31 cellular contexts compared by ENCODE assay signal in the genomic region with DNA sequence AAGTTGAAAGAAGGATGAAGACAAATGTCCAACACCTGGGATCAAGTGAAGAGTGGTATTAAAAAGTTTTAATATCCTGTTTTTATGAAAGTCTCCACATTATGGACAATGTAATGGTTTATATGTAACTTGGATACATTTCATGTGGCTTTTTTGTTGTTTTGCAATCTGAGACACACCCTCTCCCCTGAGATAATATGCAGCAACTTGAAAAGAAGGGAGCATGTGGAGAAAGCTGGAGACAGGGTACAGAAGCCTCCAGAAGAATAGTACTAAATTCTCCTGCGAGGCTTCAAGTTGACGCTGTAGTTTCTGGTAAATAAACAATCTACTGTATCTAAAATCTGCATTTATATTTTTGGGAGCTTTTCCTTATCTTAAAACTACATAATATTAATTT. TPM values are rescaled to one million over a fixed set of nuclear protein-coding genes. Genes with fewer than 3 reads are reported as not detected.
DNase-seq lines count a peak whose midpoint lies in the region; ATAC-seq and TF ChIP-seq lines count a peak whose summit lies in the region.
"Had no signal": no experiment of that assay in that cellular context is flagged by ENCODE, and none has a peak within 500 bp of the region (broad histone marks: within the 10 kb centered on the region; RNA-seq: fewer than 3 reads in every experiment).

No MANE protein-coding gene starts in this region.

- H3K4me3 ChIP-seq in ACC112 (ENCODE audit: low read depth, low read length) (no peak overlapping the region), GM23338 (no peak overlapping the region), fibroblast of mammary gland (ENCODE audit: control insufficient read depth, low read depth, low read length) (no peak overlapping the region)
- H3K4me3 ChIP-seq: left lung, psoas muscle had no signal

- H3K79me2 ChIP-seq in ACC112 (ENCODE audit: control insufficient read depth, insufficient read depth, low read length, unreplicated experiment): no peaks in the 10 kb centered on the region
- peaks cover 4% of the 10 kb centered on the region; the same call in 1 of the 2 replicates for H3K79me2 ChIP-seq in GM23338 (replicated peaks; ENCODE audit: insufficient read depth)

- H3K27ac Mint-ChIP-seq in GM23338: no peak overlapping the region
- peak overlapping the region in 3 of 7 donors; percentile 37 to 70 (median 52) for H3K27ac Mint-ChIP-seq in CD14-positive monocyte
- H3K27ac Mint-ChIP-seq: activated naive CD4-positive, alpha-beta T cell treated with anti-CD3 and anti-CD28 coated beads, Interleukin-2, amount 50 U/mL, for 72 hours; activated T-helper 2 cell treated with anti-CD3 and anti-CD28 coated beads, Interferon-gamma antibody, Interleukin-2, Interleukin-4, amounts not matched to agents 10 μg/mL and 5 μg/mL and 100 μg/mL, durations not matched to agents 14 hours and 24 hours and 36 hours; IgD-negative memory B cell; immature natural killer cell; naive B cell; stimulated activated memory B cell treated with anti-CD40 and anti-IgM and Interleukin-4, amounts not matched to agents 10 μg/mL and 1 μg/mL and 100 μg/mL, for 72 hours; type B pancreatic cell had no signal

- H2AFZ ChIP-seq in ACC112 (ENCODE audit: low read length, unreplicated experiment) (no peak overlapping the region), GM23338 (no peak overlapping the region)

- H3K27me3 ChIP-seq in ACC112 (ENCODE audit: insufficient read depth, low read length) (no peaks in the 10 kb centered on the region), GM23338 (ENCODE audit: insufficient read depth) (no peaks in the 10 kb centered on the region)
- H3K27me3 ChIP-seq: left lung had no signal

- intact Hi-C loops in CD14-positive monocyte (cut with micrococcal nuclease): loop anchor here in 1 of 2 donors (10.0 kb wide), 1 partner anchor 46 kb away; no protein-coding TSS in a partner anchor

- H3K27ac ChIP-seq in ACC112 (ENCODE audit: low read depth, low read length) (peak overlapping the region; percentile 26; the same call in 1 of the 2 replicates), GM23338 (ENCODE audit: low read depth) (0 out of 2 replicates have a peak overlapping the region, but pooled peaks have one; percentile 9)
- H3K27ac ChIP-seq: left lung, psoas muscle, WERI-Rb-1 had no signal

- H3K36me3 ChIP-seq in ACC112 (ENCODE audit: insufficient read depth, low read length): peaks cover 21% of the 10 kb centered on the region
- H3K36me3 ChIP-seq in GM23338 (ENCODE audit: insufficient read depth): peaks cover 23% of the 10 kb centered on the region; the same call in 1 of the 2 replicates
- H3K36me3 ChIP-seq: WERI-Rb-1 had no signal

- H3F3A ChIP-seq in GM23338 (replicated peaks; ENCODE audit: low read depth): no peaks in the 10 kb centered on the region

- H3K27me3 Mint-ChIP-seq in GM23338 (ENCODE audit: insufficient read depth, low read depth, poor library complexity) (no peaks in the 10 kb centered on the region), CD14-positive monocyte (ENCODE audit: low read depth in 3 of 3) (no peaks in the 10 kb centered on the region)
- H3K27me3 Mint-ChIP-seq: IgD-negative memory B cell; stimulated activated memory B cell treated with anti-CD40 and anti-IgM and Interleukin-4, amounts not matched to agents 10 μg/mL and 1 μg/mL and 100 μg/mL, for 72 hours had no signal

- peaks cover 73% of the 10 kb centered on the region for H3K36me3 Mint-ChIP-seq in GM23338 (ENCODE audit: low read depth)
- peaks cover 84 to 92% of the 10 kb centered on the region in 2 donors for H3K36me3 Mint-ChIP-seq in CD14-positive monocyte
- H3K36me3 Mint-ChIP-seq: activated naive CD4-positive, alpha-beta T cell treated with anti-CD3 and anti-CD28 coated beads, Interleukin-2, amount 50 U/mL, for 72 hours; IgD-negative memory B cell; immature natural killer cell; naive B cell; stimulated activated memory B cell treated with anti-CD40 and anti-IgM and Interleukin-4, amounts not matched to agents 10 μg/mL and 1 μg/mL and 100 μg/mL, for 72 hours had no signal

- H3K4me3 Mint-ChIP-seq in GM23338 (no peak overlapping the region), CD14-positive monocyte (no peak overlapping the region)
- H3K4me3 Mint-ChIP-seq: IgD-negative memory B cell; immature natural killer cell; naive B cell; stimulated activated memory B cell treated with anti-CD40 and anti-IgM and Interleukin-4, amounts not matched to agents 10 μg/mL and 1 μg/mL and 100 μg/mL, for 72 hours; type B pancreatic cell had no signal

- H3K4me1 ChIP-seq in ACC112 (ENCODE audit: control insufficient read depth, insufficient read depth, low read length, unreplicated experiment) (peaks cover 23% of the 10 kb centered on the region), GM23338 (ENCODE audit: insufficient read depth) (no peaks in the 10 kb centered on the region)
- H3K4me1 ChIP-seq: left lung, psoas muscle had no signal

- no peak overlapping the region for H3K4me2 ChIP-seq in GM23338

- DNase-seq in GM23338 (ENCODE audit: low spot score) (no peak), fibroblast of mammary gland (ENCODE audit: low read depth) (peak; percentile 34), myocyte (ENCODE audit: low read depth) (peak; percentile 29), CD14-positive monocyte (ENCODE audit: low spot score) (no peak), NCI-H1417 (lab: John Stamatoyannopoulos, UW) (no peak)
- DNase-seq in effector CD4-positive, alpha-beta T cell: no peak
- DNase-seq: activated CD4-positive, alpha-beta T cell treated with anti-CD3 and anti-CD28 coated beads for 4 hours; anterior cingulate cortex; C1 segment of cervical spinal cord; COR-L47; cortex of kidney; erythroblast; immature natural killer cell; left lung; naive B cell; NCI-H146; NCI-H446 treated with DMSO at 0.1 percent for 48 hours; NCI-H774; psoas muscle; SIG-M5; substantia nigra; WERI-Rb-1 had no signal

- TF ChIP-seq CTCF in GM23338 (conservative IDR thresholded peaks at IDR 0.05; ENCODE audit: low read depth in 2 of 2) (no peak), fibroblast of mammary gland (conservative IDR thresholded peaks at IDR 0.05; ENCODE audit: control insufficient read depth, insufficient read depth, low read depth, low read length) (no peak), CD14-positive monocyte (IDR thresholded peaks at IDR 0.05) (no peak)

- H3K4me1 Mint-ChIP-seq in GM23338 (peaks cover 5% of the 10 kb centered on the region; the same call in 2 of the 3 replicates), CD14-positive monocyte (no peaks in the 10 kb centered on the region)
- H3K4me1 Mint-ChIP-seq: IgD-negative memory B cell; immature natural killer cell; naive B cell; stimulated activated memory B cell treated with anti-CD40 and anti-IgM and Interleukin-4, amounts not matched to agents 10 μg/mL and 1 μg/mL and 100 μg/mL, for 72 hours had no signal

- no peaks in the 10 kb centered on the region for H3K9me3 Mint-ChIP-seq in GM23338
- peaks cover 0 to 6% (median 0%) of the 10 kb centered on the region in 7 donors for H3K9me3 Mint-ChIP-seq in CD14-positive monocyte
- H3K9me3 Mint-ChIP-seq: activated T-helper 2 cell treated with anti-CD3 and anti-CD28 coated beads, Interferon-gamma antibody, Interleukin-2, Interleukin-4, amounts not matched to agents 10 μg/mL and 5 μg/mL and 100 μg/mL, durations not matched to agents 14 hours and 24 hours and 36 hours; IgD-negative memory B cell; immature natural killer cell; stimulated activated memory B cell treated with anti-CD40 and anti-IgM and Interleukin-4, amounts not matched to agents 10 μg/mL and 1 μg/mL and 100 μg/mL, for 72 hours had no signal

- H4K20me1 ChIP-seq in GM23338 (replicated peaks; ENCODE audit: insufficient read depth): no peaks in the 10 kb centered on the region

- no peak for ATAC-seq in GM23338
- ATAC-seq in HG02759 (IDR thresholded peaks at IDR 0.05; ENCODE audit: unreplicated experiment): no peak
- ATAC-seq: activated naive CD4-positive, alpha-beta T cell treated with anti-CD3 and anti-CD28 coated beads, Interleukin-2, amount 50 U/mL, for 72 hours; left lung; Panc1; psoas muscle; stimulated activated memory B cell treated with anti-CD40 and anti-IgM and Interleukin-4, amounts not matched to agents 10 μg/mL and 1 μg/mL and 100 μg/mL, for 72 hours had no signal

- H3K9me2 ChIP-seq in GM23338 (ENCODE audit: insufficient read depth): peaks cover 8% of the 10 kb centered on the region; the same call in 1 of the 2 replicates

TF ChIP-seq in GM23338, 12 proteins besides CTCF, POLR2A, EP300 and RAD21:
- TF ChIP-seq JUNB (IDR thresholded peaks at IDR 0.05; ENCODE audit: unreplicated experiment): no peak

RNA-seq across cellular contexts. Expression of a gene that starts 47.1 kb away (rescaled TPM):
- total RNA-seq in GM23338 (2014; rRNA removed; shearing (Covaris generic)): 373 and 404 TPM in 2 replicates
- 133 and 137 TPM in 2 replicates for polyA plus RNA-seq in GM23338 (2016; fragmentation: Nextera tagmentation; extraction: Ambion mirVana)
- 137 and 177 TPM in 2 replicates for total RNA-seq in myocyte
- 120 TPM for polyA plus RNA-seq in myocyte (2012)
- polyA plus RNA-seq in CD14-positive monocyte: 100 to 1,000 TPM; 417 to 844 TPM
- total RNA-seq: activated T-helper 2 cell treated with anti-CD3 and anti-CD28 coated beads, Interferon-gamma antibody, Interleukin-2, Interleukin-4, amounts not matched to agents 10 μg/mL and 5 μg/mL and 100 μg/mL, durations not matched to agents 14 hours and 24 hours and 36 hours; HT-29 had no signal

Comparison
In these comparisons a context has a peak if more than half of its experiments do, and no peak if none do; other contexts are left out.
1. DNase-seq: peak in fibroblast of mammary gland (single experiment) and myocyte (single experiment); none in GM23338 (single experiment), CD14-positive monocyte (single experiment), NCI-H1417 (0 of 3) and effector CD4-positive, alpha-beta T cell (single experiment).